In genomic region chr2:50558182-50558581, GRCh38 we compare ENCODE assay signal across 10 cellular contexts.
"Had no signal": no experiment of that assay in that cellular context is flagged by ENCODE, and none has a peak within 500 bp of the region (broad histone marks: within the 10 kb centered on the region; RNA-seq: fewer than 3 reads in every experiment).

No MANE protein-coding gene starts in this region.

- DNase-seq: GM23248, GOT3, H7, HFFc6, IMR-90, KG1 had no signal

- H3K36me3 ChIP-seq: HAP-1 had no signal

- H3K9me3 ChIP-seq: HAP-1 had no signal

- H3K4me3 Mint-ChIP-seq: HFFc6 had no signal

- H3K9ac ChIP-seq: GM23248 had no signal

- H3K27ac ChIP-seq: GM23248 had no signal

- H3K27ac Mint-ChIP-seq: HFFc6 had no signal

- H2AFZ ChIP-seq: GM23248 had no signal

- H3K4me3 ChIP-seq: GM23248, HAP-1, K562 had no signal

- FAIRE-seq: HTR-8/SVneo, K562 had no signal

- ATAC-seq: HCT116, K562 had no signal
